Comparison of ENCODE assay signal across 8 cellular contexts in the genomic region with DNA sequence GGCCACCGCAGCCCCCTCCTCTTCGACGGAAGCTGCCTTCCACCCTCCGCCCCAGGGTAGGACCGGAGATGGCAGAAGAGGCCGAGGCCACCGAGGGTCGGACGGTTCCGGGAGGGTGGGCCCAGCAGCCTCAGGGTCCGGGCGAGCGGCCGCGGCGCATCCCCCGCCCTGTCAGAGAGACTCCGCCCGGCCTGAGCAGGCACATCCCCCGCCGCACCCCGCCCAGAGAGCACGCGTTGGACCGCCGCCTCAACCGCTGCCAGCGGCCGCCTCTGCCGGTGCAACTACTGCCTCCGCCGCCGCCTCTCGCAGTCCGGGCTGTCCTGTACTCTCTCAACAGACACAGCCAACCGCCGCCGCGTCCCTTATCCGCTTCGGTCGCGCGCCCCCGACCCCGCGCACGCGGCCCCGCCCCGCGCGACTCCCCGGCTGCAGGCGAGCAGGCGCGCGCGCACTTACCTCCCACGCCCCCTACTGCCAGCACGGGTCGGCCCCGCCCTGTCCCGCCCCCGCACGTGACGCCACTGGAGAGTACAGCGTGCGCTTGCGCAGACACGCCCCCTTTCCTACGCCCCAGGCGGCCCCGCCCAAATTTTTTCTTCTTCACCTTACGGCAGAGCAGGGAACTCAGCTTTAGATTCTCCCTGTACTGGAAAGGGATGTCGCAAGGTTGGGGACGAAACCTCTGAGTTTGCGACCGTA. TPM values are rescaled to one million over a fixed set of nuclear protein-coding genes. Genes with fewer than 3 reads are reported as not detected.
A peak's percentile ranks its signal among the peaks of the same experiment; 100 is the strongest.
DNase-seq lines count a peak whose midpoint lies in the region; ATAC-seq and FAIRE-seq lines count a peak whose summit lies in the region.

A gene with protein sequence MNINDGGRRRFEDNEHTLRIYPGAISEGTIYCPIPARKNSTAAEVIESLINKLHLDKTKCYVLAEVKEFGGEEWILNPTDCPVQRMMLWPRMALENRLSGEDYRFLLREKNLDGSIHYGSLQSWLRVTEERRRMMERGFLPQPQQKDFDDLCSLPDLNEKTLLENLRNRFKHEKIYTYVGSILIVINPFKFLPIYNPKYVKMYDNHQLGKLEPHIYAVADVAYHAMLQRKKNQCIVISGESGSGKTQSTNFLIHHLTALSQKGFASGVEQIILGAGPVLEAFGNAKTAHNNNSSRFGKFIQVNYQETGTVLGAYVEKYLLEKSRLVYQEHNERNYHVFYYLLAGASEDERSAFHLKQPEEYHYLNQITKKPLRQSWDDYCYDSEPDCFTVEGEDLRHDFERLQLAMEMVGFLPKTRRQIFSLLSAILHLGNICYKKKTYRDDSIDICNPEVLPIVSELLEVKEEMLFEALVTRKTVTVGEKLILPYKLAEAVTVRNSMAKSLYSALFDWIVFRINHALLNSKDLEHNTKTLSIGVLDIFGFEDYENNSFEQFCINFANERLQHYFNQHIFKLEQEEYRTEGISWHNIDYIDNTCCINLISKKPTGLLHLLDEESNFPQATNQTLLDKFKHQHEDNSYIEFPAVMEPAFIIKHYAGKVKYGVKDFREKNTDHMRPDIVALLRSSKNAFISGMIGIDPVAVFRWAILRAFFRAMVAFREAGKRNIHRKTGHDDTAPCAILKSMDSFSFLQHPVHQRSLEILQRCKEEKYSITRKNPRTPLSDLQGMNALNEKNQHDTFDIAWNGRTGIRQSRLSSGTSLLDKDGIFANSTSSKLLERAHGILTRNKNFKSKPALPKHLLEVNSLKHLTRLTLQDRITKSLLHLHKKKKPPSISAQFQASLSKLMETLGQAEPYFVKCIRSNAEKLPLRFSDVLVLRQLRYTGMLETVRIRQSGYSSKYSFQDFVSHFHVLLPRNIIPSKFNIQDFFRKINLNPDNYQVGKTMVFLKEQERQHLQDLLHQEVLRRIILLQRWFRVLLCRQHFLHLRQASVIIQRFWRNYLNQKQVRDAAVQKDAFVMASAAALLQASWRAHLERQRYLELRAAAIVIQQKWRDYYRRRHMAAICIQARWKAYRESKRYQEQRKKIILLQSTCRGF (N-terminal part only) (minus strand): TSS at position 453 of the 702 bp plus-strand sequence. CDS start 71,587 bp downstream, outside the sequence.

- peak; percentile 74 for ATAC-seq in activated T-cell treated with anti-CD3 and anti-CD28 coated beads, Interleukin-2, amount 50 U/mL, for 72 hours (replicated peaks in 1 of 2)
- ATAC-seq in esophagus mucosa: peak; percentile 95

- peaks cover 8% of the 10 kb centered on the region; the same call in 1 of the 2 replicates for H3F3A ChIP-seq in GM23248 (ENCODE audit: insufficient read depth)

- no peaks in the 10 kb centered on the region for H3K27me3 Mint-ChIP-seq in activated T-cell treated with anti-CD3 and anti-CD28 coated beads, Interleukin-2, amount 50 U/mL, for 72 hours (ENCODE audit: low read depth)

- H3K4me1 ChIP-seq in GM23248 (ENCODE audit: insufficient read depth) (peaks cover 18% of the 10 kb centered on the region), Karpas-422 (ENCODE audit: low read length) (peaks cover 42% of the 10 kb centered on the region), mucosa of stomach (ENCODE audit: control insufficient read depth, insufficient read depth, low read length) (peaks cover 3% of the 10 kb centered on the region)

- in situ Hi-C loops in GM23248 (cut with MboI): no loop called here

- H3K4me3 ChIP-seq in GM23248: peak within 1 kb of the TSS; percentile 95
- H3K4me3 ChIP-seq in Karpas-422 (ENCODE audit: low read length): peak within 1 kb of the TSS; percentile 98
- peak within 1 kb of the TSS; percentile 80 for H3K4me3 ChIP-seq in mucosa of stomach (ENCODE audit: low read length)

- peaks cover 0 to 3% of the 10 kb centered on the region in 2 donors for H3K36me3 Mint-ChIP-seq in activated T-cell treated with anti-CD3 and anti-CD28 coated beads, Interleukin-2, amount 50 U/mL, for 72 hours (ENCODE audit: insufficient read depth in 2 of 2)

- peaks cover 51% of the 10 kb centered on the region for H3K4me1 Mint-ChIP-seq in activated T-cell treated with anti-CD3 and anti-CD28 coated beads, Interleukin-2, amount 50 U/mL, for 72 hours (ENCODE audit: low read depth)

- H3K9me3 ChIP-seq in GM23248 (ENCODE audit: low read depth) (no peaks in the 10 kb centered on the region), Karpas-422 (ENCODE audit: low read length) (no peaks in the 10 kb centered on the region), mucosa of stomach (ENCODE audit: control insufficient read depth, low read length) (no peaks in the 10 kb centered on the region)

- peak within 1 kb of the TSS; percentile 97 to 100 for H3K4me3 Mint-ChIP-seq in activated T-cell treated with anti-CD3 and anti-CD28 coated beads, Interleukin-2, amount 50 U/mL, for 72 hours

- no peaks in the 10 kb centered on the region for H3K9me2 ChIP-seq in GM23248 (ENCODE audit: insufficient read depth)
- H3K9me2 ChIP-seq in Karpas-422 (replicated peaks; ENCODE audit: insufficient read depth, low read length): no peaks in the 10 kb centered on the region

- H3K36me3 ChIP-seq in GM23248 (ENCODE audit: low read depth) (no peaks in the 10 kb centered on the region), Karpas-422 (ENCODE audit: insufficient read depth, low read length) (no peaks in the 10 kb centered on the region), mucosa of stomach (ENCODE audit: control insufficient read depth, insufficient read depth, low read length) (no peaks in the 10 kb centered on the region)

- H4K20me1 ChIP-seq in GM23248 (ENCODE audit: insufficient read depth) (0 out of 2 replicates have a peak, but pooled peaks cover 7% of the 10 kb centered on the region), Karpas-422 (ENCODE audit: insufficient read depth, low read depth, low read length) (no peaks in the 10 kb centered on the region)

- H2AFZ ChIP-seq in GM23248 (peak within 1 kb of the TSS; percentile 94), Karpas-422 (ENCODE audit: low read length) (peak within 1 kb of the TSS; percentile 70)

- H3K27ac ChIP-seq in GM23248 (peak within 1 kb of the TSS; percentile 97), Karpas-422 (ENCODE audit: low read length) (peak within 1 kb of the TSS; percentile 87)

- FAIRE-seq in RCC 7860 (lab: Jason Lieb, UNC): peak; percentile 66

- 1 to 6% methylated on average over 13 to 70 of the region's 79 CpGs for WGBS in GM23248 (ENCODE audit: low coverage in 1 of 2, low lambda C conversion rate in 2 of 2, missing lambda C conversion rate in 2 of 2), 2 experiments

- H3K79me2 ChIP-seq in GM23248 (ENCODE audit: insufficient read depth): peaks cover 57% of the 10 kb centered on the region
- peaks cover 52% of the 10 kb centered on the region for H3K79me2 ChIP-seq in Karpas-422 (ENCODE audit: low read length)

- H3K9me3 Mint-ChIP-seq in activated T-cell treated with anti-CD3 and anti-CD28 coated beads, Interleukin-2, amount 50 U/mL, for 72 hours: no peaks in the 10 kb centered on the region

- H3K27me3 ChIP-seq in GM23248 (replicated peaks; ENCODE audit: insufficient read depth): no peaks in the 10 kb centered on the region
- no peaks in the 10 kb centered on the region for H3K27me3 ChIP-seq in Karpas-422 (ENCODE audit: low read length)
- H3K27me3 ChIP-seq in mucosa of stomach (ENCODE audit: control insufficient read depth, insufficient read depth, low read length): no peaks in the 10 kb centered on the region

- H3K27ac Mint-ChIP-seq in activated T-cell treated with anti-CD3 and anti-CD28 coated beads, Interleukin-2, amount 50 U/mL, for 72 hours: peak within 1 kb of the TSS; percentile 93

- H3K4me2 ChIP-seq in GM23248 (ENCODE audit: unreplicated experiment) (peak within 1 kb of the TSS; percentile 97), Karpas-422 (ENCODE audit: low read depth, low read length, poor library complexity, severe bottlenecking) (peak within 1 kb of the TSS; percentile 99)

- DNase-seq in DMS153 treated with DMSO at 0.1 percent for 48 hours (lab: John Stamatoyannopoulos, UW; ENCODE audit: unreplicated experiment) (peak; percentile 62), GM23248 (peak; percentile 99), Karpas-422 (peak; percentile 99), RCC 7860 (ENCODE audit: low spot score) (peak; percentile 96)
- peak; percentile 96 to 98 for DNase-seq in activated T-cell treated with anti-CD3 and anti-CD28 coated beads, Interleukin-2, amount 50 U/mL, for 72 hours
- peak; percentile 100 for DNase-seq in stimulated activated CD8-positive, alpha-beta memory T cell treated with anti-CD3 and anti-CD28 coated beads, Interleukin-4, amount 100 ng/mL, for 48 hours

- peak within 1 kb of the TSS; percentile 96 for H3K9ac ChIP-seq in GM23248
- peak within 1 kb of the TSS; percentile 83 for H3K9ac ChIP-seq in Karpas-422 (ENCODE audit: low read length)
- H3K9ac ChIP-seq in mucosa of stomach (ENCODE audit: low read length): peak within 1 kb of the TSS; percentile 86

RNA-seq across cellular contexts. Expression of the gene that starts here (rescaled TPM):
- 20.4 and 22.6 TPM in 2 replicates for total RNA-seq in GM23248 (2014; rRNA removed; shearing (Covaris generic))
- 10.6 and 11.2 TPM in 2 replicates for polyA plus RNA-seq in GM23248 (2016; fragmentation: Nextera tagmentation; extraction: Ambion mirVana)
- total RNA-seq in Karpas-422 (2014; rRNA removed; shearing (Covaris generic); ENCODE audit: low replicate concordance): 78.5 and 142 TPM in 2 replicates
- 10 to 100 TPM; 24.0 to 28.6 TPM for total RNA-seq in activated T-cell treated with anti-CD3 and anti-CD28 coated beads, Interleukin-2, amount 50 U/mL, for 72 hours
- total RNA-seq in esophagus mucosa: 23.1 TPM

Comparison
In these comparisons a context has a peak if more than half of its experiments do, and no peak if none do; other contexts are left out.
1. Peak in every context shown above with its lines: DNase-seq, ATAC-seq, H3K4me3 ChIP-seq and H3K27ac ChIP-seq.